ENCODE assay signal across 24 cellular contexts in the genomic region with DNA sequence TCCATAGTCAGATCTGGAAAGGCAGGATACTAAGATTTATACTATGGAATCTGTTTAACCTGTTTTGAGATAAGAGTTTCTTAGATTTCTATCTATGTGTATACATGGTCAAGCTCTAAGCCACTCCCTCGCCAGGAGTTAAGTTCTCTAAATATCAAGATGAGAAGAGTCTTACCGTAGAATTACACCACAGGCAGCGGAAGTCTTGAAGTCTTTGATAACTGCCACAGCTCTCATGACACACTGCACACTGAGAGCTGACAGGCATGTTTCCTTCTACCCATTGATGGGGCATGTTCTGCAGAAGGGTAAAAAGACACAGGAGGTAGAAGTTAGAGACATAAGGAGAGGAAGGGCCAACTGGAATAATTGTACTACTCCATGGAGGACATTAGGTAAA.
"Had no signal": no experiment of that assay in that cellular context is flagged by ENCODE, and none has a peak within 500 bp of the region (broad histone marks: within the 10 kb centered on the region; RNA-seq: fewer than 3 reads in every experiment).

No MANE protein-coding gene starts in this region.

- ATAC-seq: effector memory CD8-positive, alpha-beta T cell; gastrocnemius medialis; left cardiac atrium; left ventricle myocardium superior; pancreas; psoas muscle; stimulated activated effector memory CD8-positive, alpha-beta T cell treated with anti-CD3 and anti-CD28 coated beads, Interleukin-12 subunit alpha, Interleukin-12 subunit beta, amount 100 ng/mL, for 72 hours; upper lobe of right lung had no signal

- DNase-seq: activated CD4-positive, alpha-beta memory T cell treated with anti-CD3 and anti-CD28 coated beads for 36 hours; activated CD4-positive, alpha-beta T cell treated with anti-CD3 and anti-CD28 coated beads, Interleukin-2, amount 10 ng/mL, durations not matched to agents 24 days and 14 days; activated CD8-positive, alpha-beta memory T cell treated with anti-CD3 and anti-CD28 coated beads, Interleukin-2, amount 50 U/mL, for 4 hours; activated gamma-delta T cell; activated naive CD4-positive, alpha-beta T cell treated with anti-CD3 and anti-CD28 coated beads, Interleukin-2, amount 10 ng/mL, durations not matched to agents 7 days and 5 days; activated naive CD8-positive, alpha-beta T cell treated with anti-CD3 and anti-CD28 coated beads, Interleukin-2, amount 10 ng/mL, durations not matched to agents 7 days and 5 days; activated T-cell treated with anti-CD3 and anti-CD28 coated beads, Interleukin-2, amount 50 U/mL, for 1 hour; brain microvascular endothelial cell; cortex of kidney; effector memory CD8-positive, alpha-beta T cell; erythroblast; gastrocnemius medialis; glutamatergic neuron; left cardiac atrium; left ventricle myocardium superior; pancreas; psoas muscle; sigmoid colon; small intestine; stimulated activated CD4-positive, alpha-beta T cell treated with anti-CD3 and anti-CD28 coated beads, Interleukin-4, amount 100 ng/mL, for 24 hours; substantia nigra; thyroid gland; upper lobe of right lung had no signal
